Comparison of ENCODE assay signal across 1 cellular context in genomic region chr7:112449902-112450806, GRCh38.
TF ChIP-seq lines count a peak whose summit lies in the region.

IFRD1 (plus strand) TSS chr7:112450460; CDS start chr7:112450689, 229 bp downstream.

TF ChIP-seq in GM12878, 131 proteins besides CTCF, POLR2A, EP300 and RAD21 (continued from another document and continues in another):
- TF ChIP-seq MEF2A (IDR thresholded peaks at IDR 0.05; ENCODE audit: insufficient read depth, low read depth, low read length), result no peak
- TF ChIP-seq BHLHE40 (IDR thresholded peaks at IDR 0.05; ENCODE audit: borderline replicate concordance in 1 of 2, low read depth in 2 of 2, low read length in 1 of 2), result peak in 1 of 2 experiments; percentile 5; a peak in 1 of 4 replicates
- no peak for TF ChIP-seq FOXM1 (IDR thresholded peaks at IDR 0.05; ENCODE audit: low read depth, low read length)
- TF ChIP-seq BRCA1 (IDR thresholded peaks at IDR 0.05; ENCODE audit: low read depth, low read length), result no peak
- peak; percentile 89 for TF ChIP-seq HCFC1 (IDR thresholded peaks at IDR 0.05; ENCODE audit: low read length)
- TF ChIP-seq SIX5 (IDR thresholded peaks at IDR 0.05; ENCODE audit: low read depth, low read length, severe bottlenecking), result peak; percentile 79
- 0 out of 2 replicates have a peak, but pooled peaks have one; percentile 32 for TF ChIP-seq BCL11A (IDR thresholded peaks at IDR 0.05; ENCODE audit: low read depth, low read length)
- TF ChIP-seq PAX8 (IDR thresholded peaks at IDR 0.05), result no peak
- 0 out of 2 replicates have a peak, but pooled peaks have one; percentile 19 for TF ChIP-seq YY1 (IDR thresholded peaks at IDR 0.05; ENCODE audit: low read depth, low read length)
- peak; percentile 55; the same call in 1 of the 2 replicates for TF ChIP-seq CHD2 (IDR thresholded peaks at IDR 0.05; ENCODE audit: borderline replicate concordance, low read depth, low read length)
- TF ChIP-seq ESRRA (IDR thresholded peaks at IDR 0.05; ENCODE audit: low read length), result no peak
- peak; percentile 85 for TF ChIP-seq TAF1 (IDR thresholded peaks at IDR 0.05; ENCODE audit: borderline replicate concordance, low read depth, low read length)
- 0 out of 2 replicates have a peak, but pooled peaks have one; percentile 31 for TF ChIP-seq STAT1 (conservative IDR thresholded peaks at IDR 0.05)
- 0 out of 2 replicates have a peak, but pooled peaks have one; percentile 16 for TF ChIP-seq RELB (IDR thresholded peaks at IDR 0.05; ENCODE audit: low read depth)
- no peak for TF ChIP-seq CUX1 (IDR thresholded peaks at IDR 0.05; ENCODE audit: insufficient replicate concordance, low read depth, low read length)
- no peak for TF ChIP-seq BMI1 (IDR thresholded peaks at IDR 0.05; ENCODE audit: borderline replicate concordance)
- TF ChIP-seq JUND (IDR thresholded peaks at IDR 0.05; ENCODE audit: low read depth, low read length), result no peak
- TF ChIP-seq ZNF207 (IDR thresholded peaks at IDR 0.05; ENCODE audit: borderline replicate concordance), result peak; percentile 77
- TF ChIP-seq TCF3 (IDR thresholded peaks at IDR 0.05; ENCODE audit: borderline replicate concordance, insufficient read depth, low read depth, low read length), result peak; percentile 77; the same call in 1 of the 2 replicates
- TF ChIP-seq WRNIP1 (IDR thresholded peaks at IDR 0.05; ENCODE audit: borderline replicate concordance, low read depth, low read length), result no peak
- peak; percentile 78; the same call in 1 of the 2 replicates for TF ChIP-seq RB1 (IDR thresholded peaks at IDR 0.05; ENCODE audit: borderline replicate concordance)
- peak; percentile 74 for TF ChIP-seq IKZF1 (conservative IDR thresholded peaks at IDR 0.05)
- TF ChIP-seq NBN (IDR thresholded peaks at IDR 0.05), result peak; percentile 91
- no peak for TF ChIP-seq IRF4 (IDR thresholded peaks at IDR 0.05; ENCODE audit: low read depth, low read length)
- peak; percentile 73 for TF ChIP-seq DPF2 (IDR thresholded peaks at IDR 0.05)
- no peak for TF ChIP-seq NFIC (IDR thresholded peaks at IDR 0.05; ENCODE audit: low read depth, low read length)
- peak; percentile 53 for TF ChIP-seq RUNX3 (IDR thresholded peaks at IDR 0.05; ENCODE audit: low read length)
- TF ChIP-seq SIN3A (IDR thresholded peaks at IDR 0.05; ENCODE audit: low read depth, low read length), result peak; percentile 15; the same call in 1 of the 2 replicates
- 0 out of 2 replicates have a peak, but pooled peaks have one; percentile 50 for TF ChIP-seq HDGF (IDR thresholded peaks at IDR 0.05)
- no peak for TF ChIP-seq YBX1 (IDR thresholded peaks at IDR 0.05)
- TF ChIP-seq SP1 (IDR thresholded peaks at IDR 0.05; ENCODE audit: low read depth, low read length), result peak; percentile 87
- peak; percentile 63 for TF ChIP-seq E2F8 (IDR thresholded peaks at IDR 0.05; ENCODE audit: low read depth, partially characterized antibody)
- peak; percentile 94 for TF ChIP-seq NKRF (conservative IDR thresholded peaks at IDR 0.05)
- peak; percentile 25 for TF ChIP-seq MEF2B (IDR thresholded peaks at IDR 0.05; ENCODE audit: partially characterized antibody, poor library complexity, severe bottlenecking)
- TF ChIP-seq ZNF592 (IDR thresholded peaks at IDR 0.05), result no peak
- TF ChIP-seq ZBED1 (IDR thresholded peaks at IDR 0.05; ENCODE audit: borderline replicate concordance), result peak; percentile 58; the same call in 1 of the 2 replicates
- TF ChIP-seq PRDM15 (CRISPR knock-in tag; IDR thresholded peaks at IDR 0.05), result no peak
- no peak for TF ChIP-seq NFYA (IDR thresholded peaks at IDR 0.05; ENCODE audit: borderline replicate concordance, low read depth, low read length)
- 0 out of 2 replicates have a peak, but pooled peaks have one; percentile 10 for TF ChIP-seq ZSCAN29 (IDR thresholded peaks at IDR 0.05)
- TF ChIP-seq BACH1 (IDR thresholded peaks at IDR 0.05; ENCODE audit: borderline replicate concordance), result peak; percentile 30
- peak; percentile 23 to 91 for TF ChIP-seq EGR1 (IDR thresholded peaks at IDR 0.05; ENCODE audit: borderline replicate concordance in 1 of 2, low read depth in 2 of 2, low read length in 2 of 2)
- peak; percentile 98 for TF ChIP-seq POLR2AphosphoS2 (IDR thresholded peaks at IDR 0.05; ENCODE audit: low read depth, low read length)
- no peak for TF ChIP-seq CHD4 (IDR thresholded peaks at IDR 0.05)
- TF ChIP-seq NR2C1 (IDR thresholded peaks at IDR 0.05), result peak; percentile 18; the same call in 1 of the 2 replicates
- TF ChIP-seq CREM (IDR thresholded peaks at IDR 0.05; ENCODE audit: low read depth), result peak; percentile 90
- TF ChIP-seq EZH2 (IDR thresholded peaks at IDR 0.05; ENCODE audit: borderline replicate concordance, control insufficient read depth, low read depth, low read length), result no peak
